Comparison of ENCODE assay signal across 1 cellular context in genomic region chr20:36182604-36183154, GRCh38.
A peak's percentile ranks its signal among the peaks of the same experiment; 100 is the strongest.
TF ChIP-seq lines count a peak whose summit lies in the region.

No MANE protein-coding gene starts in this region.

TF ChIP-seq in HepG2, 621 proteins besides CTCF, POLR2A, EP300 and RAD21 (continued from another document and continues in another):
- no peak for TF ChIP-seq ZNF883 (CRISPR knock-in tag; IDR thresholded peaks at IDR 0.05; ENCODE audit: not compliant biosample characterization)
- peak; percentile 67; the same call in 1 of the 2 replicates for TF ChIP-seq ZGPAT (CRISPR knock-in tag; IDR thresholded peaks at IDR 0.05)
- TF ChIP-seq RBM39 (IDR thresholded peaks at IDR 0.05; ENCODE audit: low read depth, low read length, poor library complexity, severe bottlenecking) = no peak
- TF ChIP-seq BHLHE40 (IDR thresholded peaks at IDR 0.05; ENCODE audit: low read length) = peak; percentile 77
- no peak; the same call in 1 of the 2 replicates for TF ChIP-seq ZKSCAN5 (CRISPR knock-in tag; IDR thresholded peaks at IDR 0.05)
- no peak for TF ChIP-seq U2AF1 (optimal IDR thresholded peaks at IDR 0.05; ENCODE audit: low read depth, low read length)
- TF ChIP-seq MAX (IDR thresholded peaks at IDR 0.05) = peak; percentile 66; the same call in 1 of the 2 replicates
- no peak for TF ChIP-seq ZNF749 (CRISPR knock-in tag; IDR thresholded peaks at IDR 0.05; ENCODE audit: borderline replicate concordance)
- TF ChIP-seq ZNF281 (CRISPR knock-in tag; IDR thresholded peaks at IDR 0.05; ENCODE audit: borderline replicate concordance) = 0 out of 2 replicates have a peak, but pooled peaks have one; percentile 30
- TF ChIP-seq MTA3 (CRISPR knock-in tag; IDR thresholded peaks at IDR 0.05) = no peak
- TF ChIP-seq HOMEZ (CRISPR knock-in tag; IDR thresholded peaks at IDR 0.05; ENCODE audit: low read depth) = 0 out of 2 replicates have a peak, but pooled peaks have one; percentile 2
- no peak for TF ChIP-seq SMAD9 (CRISPR knock-in tag; IDR thresholded peaks at IDR 0.05)
- TF ChIP-seq ATF3 (CRISPR knock-in tag; IDR thresholded peaks at IDR 0.05) = no peak
- TF ChIP-seq ADNP (CRISPR knock-in tag; IDR thresholded peaks at IDR 0.05) = 0 out of 2 replicates have a peak, but pooled peaks have one; percentile 8
- TF ChIP-seq ZNF331 (CRISPR knock-in tag; IDR thresholded peaks at IDR 0.05) = peak; percentile 48; the same call in 1 of the 2 replicates
- peak; percentile 46; the same call in 1 of the 2 replicates for TF ChIP-seq TBX2 (CRISPR knock-in tag; IDR thresholded peaks at IDR 0.05; ENCODE audit: borderline replicate concordance)
- TF ChIP-seq HMG20B (CRISPR knock-in tag; conservative IDR thresholded peaks at IDR 0.05) = no peak
- no peak for TF ChIP-seq RFXANK (CRISPR knock-in tag; IDR thresholded peaks at IDR 0.05)
- TF ChIP-seq FOXJ3 (CRISPR knock-in tag; IDR thresholded peaks at IDR 0.05; ENCODE audit: borderline replicate concordance) = peak; percentile 27; the same call in 1 of the 2 replicates
- TF ChIP-seq BRCA1 (CRISPR knock-in tag; IDR thresholded peaks at IDR 0.05) = 0 out of 2 replicates have a peak, but pooled peaks have one; percentile 34
- TF ChIP-seq CSRNP1 (CRISPR knock-in tag; IDR thresholded peaks at IDR 0.05) = peak; percentile 27; the same call in 1 of the 2 replicates
- TF ChIP-seq TRIM24 (CRISPR knock-in tag; IDR thresholded peaks at IDR 0.05) = peak; percentile 74; the same call in 1 of the 2 replicates
- TF ChIP-seq THAP9 (CRISPR knock-in tag; IDR thresholded peaks at IDR 0.05; ENCODE audit: borderline replicate concordance) = no peak; the same call in 1 of the 2 replicates
- peak; percentile 70; the same call in 1 of the 2 replicates for TF ChIP-seq EHMT2 (IDR thresholded peaks at IDR 0.05; ENCODE audit: borderline replicate concordance, low read depth, low read length)
- TF ChIP-seq SATB2 (CRISPR knock-in tag; IDR thresholded peaks at IDR 0.05) = peak; percentile 50; the same call in 1 of the 2 replicates
- peak; percentile 64; the same call in 1 of the 2 replicates for TF ChIP-seq SNAPC4 (CRISPR knock-in tag; IDR thresholded peaks at IDR 0.05)
- 0 out of 2 replicates have a peak, but pooled peaks have one; percentile 20 for TF ChIP-seq BORCS8-MEF2B (CRISPR knock-in tag; IDR thresholded peaks at IDR 0.05)
- TF ChIP-seq CAMTA2 (CRISPR knock-in tag; IDR thresholded peaks at IDR 0.05; ENCODE audit: borderline replicate concordance) = peak; percentile 51; the same call in 1 of the 2 replicates
- TF ChIP-seq NKX3-1 (CRISPR knock-in tag; IDR thresholded peaks at IDR 0.05) = 0 out of 2 replicates have a peak, but pooled peaks have one; percentile 45
- no peak for TF ChIP-seq AKAP8 (CRISPR knock-in tag; IDR thresholded peaks at IDR 0.05)
- TF ChIP-seq TGIF2 (CRISPR knock-in tag; IDR thresholded peaks at IDR 0.05) = 0 out of 2 replicates have a peak, but pooled peaks have one; percentile 27
- no peak for TF ChIP-seq MAZ (IDR thresholded peaks at IDR 0.05; ENCODE audit: borderline replicate concordance, low read depth, low read length)
- peak; percentile 17; the same call in 1 of the 2 replicates for TF ChIP-seq MAZ (CRISPR knock-in tag; IDR thresholded peaks at IDR 0.05; ENCODE audit: low read depth)
- no peak for TF ChIP-seq ZNF468 (CRISPR knock-in tag; IDR thresholded peaks at IDR 0.05)
- 0 out of 2 replicates have a peak, but pooled peaks have one; percentile 81 for TF ChIP-seq ZNF576 (CRISPR knock-in tag; IDR thresholded peaks at IDR 0.05)
- peak; percentile 73 for TF ChIP-seq ZNF687 (CRISPR knock-in tag; IDR thresholded peaks at IDR 0.05)
- no peak for TF ChIP-seq ZNF780A (CRISPR knock-in tag; IDR thresholded peaks at IDR 0.05)
- TF ChIP-seq PHF21A (CRISPR knock-in tag; IDR thresholded peaks at IDR 0.05) = no peak; the same call in 1 of the 2 replicates
